20 cellular contexts compared by ENCODE assay signal in genomic region chr3:60645801-60646200, GRCh38.
DNase-seq lines count a peak whose midpoint lies in the region; ATAC-seq and TF ChIP-seq lines count a peak whose summit lies in the region.
"Had no signal": no experiment of that assay in that cellular context is flagged by ENCODE, and none has a peak within 500 bp of the region (broad histone marks: within the 10 kb centered on the region; RNA-seq: fewer than 3 reads in every experiment).

No MANE protein-coding gene starts in this region.

- no peak overlapping the region for H3K4me3 Mint-ChIP-seq in activated T-helper 1 cell treated with anti-CD3 and anti-CD28 coated beads, Interleukin-12 subunit alpha, Interleukin-12 subunit beta, Interleukin-2, Interleukin-4 antibody, amounts not matched to agents 30 ng/mL and 10 ng/mL and 1 ng/mL, durations not matched to agents 14 hours and 24 hours and 36 hours
- H3K4me3 Mint-ChIP-seq: CD4-positive, CD25-positive, alpha-beta regulatory T cell had no signal

- intact Hi-C loops in activated T-helper 1 cell treated with anti-CD3 and anti-CD28 coated beads, Interleukin-12 subunit alpha, Interleukin-12 subunit beta, Interleukin-2, Interleukin-4 antibody, amounts not matched to agents 30 ng/mL and 10 ng/mL and 1 ng/mL, durations not matched to agents 14 hours and 24 hours and 36 hours (cut with micrococcal nuclease) = no loop called here
- intact Hi-C loops in aorta (cut with DNase I) = loop anchor here in 1 of 2 donors (10.0 kb wide), 1 partner anchor 191 kb away; no protein-coding TSS in a partner anchor

- no peak for ATAC-seq in aorta (ENCODE audit: low FRiP score)
- ATAC-seq: GM12878 had no signal

- no peak overlapping the region for H3K4me3 ChIP-seq in SJCRH30
- no peak overlapping the region for H3K4me3 ChIP-seq in fibroblast of villous mesenchyme (ENCODE audit: low read depth, low read length)
- H3K4me3 ChIP-seq in aorta (ENCODE audit: low read length in 2 of 2) = no peak overlapping the region
- H3K4me3 ChIP-seq: BLaER1, GM12878 had no signal

- no peaks in the 10 kb centered on the region for H3K4me1 Mint-ChIP-seq in activated T-helper 1 cell treated with anti-CD3 and anti-CD28 coated beads, Interleukin-12 subunit alpha, Interleukin-12 subunit beta, Interleukin-2, Interleukin-4 antibody, amounts not matched to agents 30 ng/mL and 10 ng/mL and 1 ng/mL, durations not matched to agents 14 hours and 24 hours and 36 hours (ENCODE audit: low read depth)

- H3K27ac ChIP-seq in SJCRH30 (peak overlapping the region; percentile 31; the same call in 1 of the 2 replicates), substantia nigra (ENCODE audit: low read depth, low read length, poor library complexity, severe bottlenecking) (no peak overlapping the region), aorta (ENCODE audit: low read depth in 1 of 2, low read length in 2 of 2) (peak overlapping the region in 1 of 2 donors; percentile 38)
- H3K27ac ChIP-seq: BLaER1 had no signal

- H3K9me3 ChIP-seq in SJCRH30 (replicated peaks) (no peaks in the 10 kb centered on the region), aorta (ENCODE audit: control insufficient read depth, low read length) (no peaks in the 10 kb centered on the region)
- H3K9me3 ChIP-seq: BLaER1 had no signal

- DNase-seq in EH (ENCODE audit: low read depth) (peak; percentile 43), SJCRH30 (no peak), fibroblast of villous mesenchyme (ENCODE audit: low read depth) (peak; percentile 19), substantia nigra (lab: John Stamatoyannopoulos, UW) (no peak), aorta (no peak), NCI-H1417 (lab: John Stamatoyannopoulos, UW) (no peak)
- DNase-seq in activated T-helper 1 cell treated with anti-CD3 and anti-CD28 coated beads, Interleukin-12 subunit alpha, Interleukin-12 subunit beta, Interleukin-2, Interleukin-4 antibody, amounts not matched to agents 30 ng/mL and 10 ng/mL and 1 ng/mL, durations not matched to agents 14 hours and 24 hours and 36 hours (ENCODE audit: low spot score) = no peak
- DNase-seq: CD4-positive, CD25-positive, alpha-beta regulatory T cell; DMS153; DND-41; NCI-H1048; NCI-H1417 treated with DMSO at 0.1 percent for 48 hours; NCI-H1694 treated with DMSO at 0.1 percent for 48 hours; NCI-H2081; NCI-H2227 treated with DMSO at 0.1 percent for 48 hours; NCI-H526 treated with DMSO at 0.1 percent for 48 hours; Right ventricle myocardium superior; RPMI8226 had no signal

- H3K27me3 Mint-ChIP-seq in activated T-helper 1 cell treated with anti-CD3 and anti-CD28 coated beads, Interleukin-12 subunit alpha, Interleukin-12 subunit beta, Interleukin-2, Interleukin-4 antibody, amounts not matched to agents 30 ng/mL and 10 ng/mL and 1 ng/mL, durations not matched to agents 14 hours and 24 hours and 36 hours (ENCODE audit: insufficient read depth) = no peaks in the 10 kb centered on the region

- H3K4me1 ChIP-seq in SJCRH30 = no peaks in the 10 kb centered on the region
- H3K4me1 ChIP-seq in aorta (ENCODE audit: control insufficient read depth in 1 of 2, insufficient read depth in 2 of 2, low read length in 2 of 2) = peaks cover 5% of the 10 kb centered on the region in 2 donors
- H3K4me1 ChIP-seq: BLaER1 had no signal

- no peak overlapping the region for H3K27ac Mint-ChIP-seq in activated T-helper 1 cell treated with anti-CD3 and anti-CD28 coated beads, Interleukin-12 subunit alpha, Interleukin-12 subunit beta, Interleukin-2, Interleukin-4 antibody, amounts not matched to agents 30 ng/mL and 10 ng/mL and 1 ng/mL, durations not matched to agents 14 hours and 24 hours and 36 hours
- H3K27ac Mint-ChIP-seq: CD4-positive, CD25-positive, alpha-beta regulatory T cell had no signal

- H3K9me3 Mint-ChIP-seq in activated T-helper 1 cell treated with anti-CD3 and anti-CD28 coated beads, Interleukin-12 subunit alpha, Interleukin-12 subunit beta, Interleukin-2, Interleukin-4 antibody, amounts not matched to agents 30 ng/mL and 10 ng/mL and 1 ng/mL, durations not matched to agents 14 hours and 24 hours and 36 hours = no peaks in the 10 kb centered on the region
- H3K9me3 Mint-ChIP-seq: CD4-positive, CD25-positive, alpha-beta regulatory T cell had no signal

- no peak for TF ChIP-seq CTCF in fibroblast of villous mesenchyme (IDR thresholded peaks at IDR 0.05; ENCODE audit: insufficient read depth, low read depth, low read length)

- H3K36me3 ChIP-seq in SJCRH30 (no peaks in the 10 kb centered on the region), aorta (ENCODE audit: control insufficient read depth in 1 of 2, insufficient read depth in 2 of 2, low read length in 1 of 2) (no peaks in the 10 kb centered on the region)
- H3K36me3 ChIP-seq: BLaER1 had no signal

- WGBS in aorta, 2 donors = 2 to 7% methylated on average over 2 of the region's 2 CpGs

- no peaks in the 10 kb centered on the region for H3K36me3 Mint-ChIP-seq in activated T-helper 1 cell treated with anti-CD3 and anti-CD28 coated beads, Interleukin-12 subunit alpha, Interleukin-12 subunit beta, Interleukin-2, Interleukin-4 antibody, amounts not matched to agents 30 ng/mL and 10 ng/mL and 1 ng/mL, durations not matched to agents 14 hours and 24 hours and 36 hours (ENCODE audit: low read depth)
- H3K36me3 Mint-ChIP-seq: CD4-positive, CD25-positive, alpha-beta regulatory T cell had no signal

- H3K27me3 ChIP-seq in SJCRH30 (no peaks in the 10 kb centered on the region), aorta (ENCODE audit: control insufficient read depth in 1 of 2, insufficient read depth in 2 of 2, low read length in 1 of 2) (no peaks in the 10 kb centered on the region)
- H3K27me3 ChIP-seq: BLaER1 had no signal

Comparison
In these comparisons a context has a peak if more than half of its experiments do, and no peak if none do; other contexts are left out.
1. DNase-seq: peak in EH (single experiment) and fibroblast of villous mesenchyme (single experiment); none in SJCRH30 (0 of 2), substantia nigra (0 of 49), activated T-helper 1 cell treated with anti-CD3 and anti-CD28 coated beads, Interleukin-12 subunit alpha, Interleukin-12 subunit beta, Interleukin-2, Interleukin-4 antibody, amounts not matched to agents 30 ng/mL and 10 ng/mL and 1 ng/mL, durations not matched to agents 14 hours and 24 hours and 36 hours (single experiment), aorta (0 of 2) and NCI-H1417 (0 of 3).